In genomic region chr16:10988164-10988803, GRCh38 we compare ENCODE assay signal across 8 cellular contexts. TPM values are rescaled to one million over a fixed set of nuclear protein-coding genes. Genes with fewer than 3 reads are reported as not detected.
DNase-seq lines count a peak whose midpoint lies in the region; ATAC-seq and TF ChIP-seq lines count a peak whose summit lies in the region.

No MANE protein-coding gene starts in this region.

- H3K27ac ChIP-seq in left lung (peak overlapping the region in 1 of 2 donors; percentile 50), adrenal gland (no peak overlapping the region), esophagus muscularis mucosa (replicated peaks in 1 of 4) (no peak overlapping the region)

- intact Hi-C loops in left lung (cut with DNase I) (no loop called here), adrenal gland (cut with DNase I) (no loop called here), esophagus muscularis mucosa (cut with DNase I) (loop anchor here (10.0 kb wide), 1 partner anchor 107 kb away; no protein-coding TSS in a partner anchor)

- 65 to 83% (median 78%) methylated on average over 6 to 7 of the region's 7 CpGs for WGBS in adrenal gland, 4 donors
- 71% methylated on average over 7 of the region's 7 CpGs for WGBS in esophagus muscularis mucosa

- H3K27me3 ChIP-seq in left lung, result no peaks in the 10 kb centered on the region
- no peaks in the 10 kb centered on the region for H3K27me3 ChIP-seq in adrenal gland
- H3K27me3 ChIP-seq in esophagus muscularis mucosa, result no peaks in the 10 kb centered on the region

- peaks cover 6 to 35% of the 10 kb centered on the region in 2 donors for H3K4me1 ChIP-seq in left lung
- H3K4me1 ChIP-seq in adrenal gland (replicated peaks in 1 of 2), result peaks cover 5 to 9% of the 10 kb centered on the region in 2 donors
- peaks cover 7 to 20% (median 12%) of the 10 kb centered on the region in 4 donors for H3K4me1 ChIP-seq in esophagus muscularis mucosa

- peak; percentile 82 for DNase-seq in activated CD8-positive, alpha-beta memory T cell treated with anti-CD3 and anti-CD28 coated beads for 24 hours
- DNase-seq in left lung, result peak in 1 of 2 donors; percentile 64
- no peak for DNase-seq in GM19240 (ENCODE audit: insufficient read length, low spot score)
- DNase-seq in hepatic stellate cell (ENCODE audit: low spot score), result no peak
- no peak for DNase-seq in adrenal gland
- DNase-seq in esophagus muscularis mucosa (ENCODE audit: extremely low spot score), result no peak

- TF ChIP-seq POLR2A in adrenal gland (IDR thresholded peaks at IDR 0.05) (no peak), esophagus muscularis mucosa (IDR thresholded peaks at IDR 0.05; ENCODE audit: low read depth) (no peak)

- H3K36me3 ChIP-seq in left lung (peaks cover 0 to 70% of the 10 kb centered on the region in 2 donors), adrenal gland (replicated peaks in 1 of 2) (peaks cover 0 to 4% of the 10 kb centered on the region in 2 donors), esophagus muscularis mucosa (peaks cover 5 to 61% (median 38%) of the 10 kb centered on the region in 4 donors)

- peak; percentile 18 to 44 for TF ChIP-seq CTCF in left lung (IDR thresholded peaks at IDR 0.05)
- TF ChIP-seq CTCF in adrenal gland (IDR thresholded peaks at IDR 0.05), result peak in 2 of 6 experiments; percentile 26 to 33
- peak in 1 of 3 experiments; percentile 11 for TF ChIP-seq CTCF in esophagus muscularis mucosa (IDR thresholded peaks at IDR 0.05)

- H3K4me3 ChIP-seq in left lung (no peak overlapping the region), adrenal gland (no peak overlapping the region), esophagus muscularis mucosa (no peak overlapping the region)

- ATAC-seq in GM18517 (IDR thresholded peaks at IDR 0.05; ENCODE audit: unreplicated experiment) (peak; percentile 54), HG03354 (IDR thresholded peaks at IDR 0.05; ENCODE audit: poor library complexity, severe bottlenecking, unreplicated experiment) (peak; percentile 59), left lung (peak; percentile 87)

- H3K9me3 ChIP-seq in left lung, result no peaks in the 10 kb centered on the region
- no peaks in the 10 kb centered on the region for H3K9me3 ChIP-seq in adrenal gland (replicated peaks in 1 of 3)
- no peaks in the 10 kb centered on the region for H3K9me3 ChIP-seq in esophagus muscularis mucosa

- no peak for TF ChIP-seq EP300 in esophagus muscularis mucosa (IDR thresholded peaks at IDR 0.05)

RNA-seq across cellular contexts. Expression of gene CLEC16A, which starts 43.9 kb away (rescaled TPM):
- total RNA-seq in left lung (10 to 100 TPM; 35.6 to 38.6 TPM), adrenal gland (10 to 100 TPM; 22.5 to 37.2 (median 29.0) TPM), esophagus muscularis mucosa (10 to 100 TPM; 22.3 to 34.7 (median 29.2) TPM)
- 10 to 100 TPM; 14.0 to 24.7 (median 21.6) TPM for polyA plus RNA-seq in adrenal gland

RNA-seq across cellular contexts. Expression of gene DEXI, which starts 46.0 kb away (rescaled TPM):
- total RNA-seq in left lung (10 to 100 TPM; 30.2 to 35.8 TPM), adrenal gland (100 to 1,000 TPM in 5 of 8 donors, 10 to 100 TPM in 3; 91.9 to 303 (median 136) TPM), esophagus muscularis mucosa (100 to 1,000 TPM; 106 to 133 (median 125) TPM)
- polyA plus RNA-seq in adrenal gland, result 10 to 100 TPM; 52.6 to 56.6 (median 54.3) TPM
